In the genomic region with DNA sequence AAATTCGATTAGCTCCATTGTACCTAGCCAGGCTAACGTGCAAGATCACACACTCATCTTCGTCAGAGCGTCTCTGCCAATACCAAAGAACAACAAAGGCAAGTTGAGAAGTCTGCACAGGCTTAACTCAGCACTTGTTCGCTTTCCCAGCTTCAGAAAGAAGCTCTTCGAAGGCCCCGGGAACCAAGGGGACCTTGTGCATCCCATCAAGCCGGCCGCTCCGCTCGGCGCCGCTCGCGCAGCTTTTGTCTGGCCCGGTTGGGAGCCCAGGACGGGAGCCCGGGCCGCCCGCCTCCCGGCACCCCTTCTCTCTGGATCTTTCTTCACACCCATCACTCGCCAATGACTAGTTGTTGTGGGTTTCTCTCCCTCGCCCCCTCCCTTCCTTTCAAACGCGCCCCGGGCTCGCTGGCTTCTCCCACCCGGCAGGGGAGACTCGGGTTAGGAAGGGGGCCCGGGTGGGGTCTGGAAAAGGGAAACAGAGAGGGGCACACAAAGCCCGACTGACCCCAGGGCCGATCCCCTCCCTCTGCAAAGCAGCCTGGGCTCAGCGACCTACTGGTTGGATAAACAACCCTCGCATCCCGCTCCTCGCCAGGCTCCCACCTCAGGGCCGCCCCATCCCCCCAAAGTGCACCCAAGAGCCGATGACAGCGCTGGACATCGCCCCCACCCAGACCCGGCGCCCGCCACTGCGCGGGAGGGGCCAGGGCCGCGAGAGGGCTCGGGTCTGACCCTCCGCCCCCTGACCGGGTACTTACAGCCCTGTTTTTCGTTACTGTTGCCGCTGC, we compare ENCODE assay signal across 1 cellular context.
TF ChIP-seq lines count a peak whose summit lies in the region.

No MANE protein-coding gene starts in this region.

TF ChIP-seq in HEK293, 187 proteins besides CTCF, POLR2A, EP300 and RAD21 (continued from another document):
- TF ChIP-seq ZNF366 (tag by site-specific recombination; conservative IDR thresholded peaks at IDR 0.05) (no peak), ZNF664 (tag by site-specific recombination; IDR thresholded peaks at IDR 0.05) (no peak), KLF1 (tag by site-specific recombination; IDR thresholded peaks at IDR 0.05) (no peak), KLF16 (tag by site-specific recombination; IDR thresholded peaks at IDR 0.05) (0 out of 2 replicates have a peak, but pooled peaks have one; percentile 15), ZNF24 (tag by site-specific recombination; IDR thresholded peaks at IDR 0.05) (no peak), ZNF768 (tag by site-specific recombination; IDR thresholded peaks at IDR 0.05) (no peak), GLIS2 (tag by site-specific recombination; IDR thresholded peaks at IDR 0.05) (no peak; the same call in 1 of the 2 replicates), MEIS1 (CRISPR knock-in tag; IDR thresholded peaks at IDR 0.05; ENCODE audit: borderline replicate concordance) (no peak), ZNF501 (tag by site-specific recombination; IDR thresholded peaks at IDR 0.05) (no peak), EGR2 (tag by site-specific recombination; IDR thresholded peaks at IDR 0.05; ENCODE audit: low read depth) (peak; percentile 13; the same call in 1 of the 2 replicates), ZNF692 (tag by site-specific recombination; IDR thresholded peaks at IDR 0.05) (no peak), ZFP3 (tag by site-specific recombination; IDR thresholded peaks at IDR 0.05; ENCODE audit: low read depth) (no peak), KLF8 (tag by site-specific recombination; IDR thresholded peaks at IDR 0.05) (no peak), ZBTB8A (tag by site-specific recombination; IDR thresholded peaks at IDR 0.05) (peak; percentile 67), ZNF571 (tag by site-specific recombination; IDR thresholded peaks at IDR 0.05) (no peak), ZNF416 (tag by site-specific recombination; IDR thresholded peaks at IDR 0.05) (no peak), ZNF558 (tag by site-specific recombination; IDR thresholded peaks at IDR 0.05) (no peak), ZNF112 (tag by site-specific recombination; IDR thresholded peaks at IDR 0.05) (no peak), ZNF341 (tag by site-specific recombination; IDR thresholded peaks at IDR 0.05; ENCODE audit: low read depth) (no peak; the same call in 1 of the 2 replicates), KLF7 (tag by site-specific recombination; IDR thresholded peaks at IDR 0.05; ENCODE audit: borderline replicate concordance) (no peak), ZNF830 (tag by site-specific recombination; IDR thresholded peaks at IDR 0.05; ENCODE audit: low read depth) (no peak), ZBTB48 (tag by site-specific recombination; IDR thresholded peaks at IDR 0.05) (no peak), SP2 (tag by site-specific recombination; IDR thresholded peaks at IDR 0.05) (0 out of 2 replicates have a peak, but pooled peaks have one; percentile 12), ZXDB (tag by site-specific recombination; IDR thresholded peaks at IDR 0.05) (no peak), ZNF202 (tag by site-specific recombination; IDR thresholded peaks at IDR 0.05; ENCODE audit: borderline replicate concordance) (no peak), PRDM10 (tag by site-specific recombination; IDR thresholded peaks at IDR 0.05) (peak; percentile 78), ZNF292 (tag by site-specific recombination; IDR thresholded peaks at IDR 0.05; ENCODE audit: borderline replicate concordance, low read depth) (no peak), ZNF548 (tag by site-specific recombination; IDR thresholded peaks at IDR 0.05) (no peak), ZNF580 (tag by site-specific recombination; IDR thresholded peaks at IDR 0.05) (no peak), ZNF133 (tag by site-specific recombination; IDR thresholded peaks at IDR 0.05) (no peak)
- TF ChIP-seq, protein P1, sequence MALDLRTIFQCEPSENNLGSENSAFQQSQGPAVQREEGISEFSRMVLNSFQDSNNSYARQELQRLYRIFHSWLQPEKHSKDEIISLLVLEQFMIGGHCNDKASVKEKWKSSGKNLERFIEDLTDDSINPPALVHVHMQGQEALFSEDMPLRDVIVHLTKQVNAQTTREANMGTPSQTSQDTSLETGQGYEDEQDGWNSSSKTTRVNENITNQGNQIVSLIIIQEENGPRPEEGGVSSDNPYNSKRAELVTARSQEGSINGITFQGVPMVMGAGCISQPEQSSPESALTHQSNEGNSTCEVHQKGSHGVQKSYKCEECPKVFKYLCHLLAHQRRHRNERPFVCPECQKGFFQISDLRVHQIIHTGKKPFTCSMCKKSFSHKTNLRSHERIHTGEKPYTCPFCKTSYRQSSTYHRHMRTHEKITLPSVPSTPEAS (tag by site-specific recombination; IDR thresholded peaks at IDR 0.05), result no peak
- TF ChIP-seq, protein P2, sequence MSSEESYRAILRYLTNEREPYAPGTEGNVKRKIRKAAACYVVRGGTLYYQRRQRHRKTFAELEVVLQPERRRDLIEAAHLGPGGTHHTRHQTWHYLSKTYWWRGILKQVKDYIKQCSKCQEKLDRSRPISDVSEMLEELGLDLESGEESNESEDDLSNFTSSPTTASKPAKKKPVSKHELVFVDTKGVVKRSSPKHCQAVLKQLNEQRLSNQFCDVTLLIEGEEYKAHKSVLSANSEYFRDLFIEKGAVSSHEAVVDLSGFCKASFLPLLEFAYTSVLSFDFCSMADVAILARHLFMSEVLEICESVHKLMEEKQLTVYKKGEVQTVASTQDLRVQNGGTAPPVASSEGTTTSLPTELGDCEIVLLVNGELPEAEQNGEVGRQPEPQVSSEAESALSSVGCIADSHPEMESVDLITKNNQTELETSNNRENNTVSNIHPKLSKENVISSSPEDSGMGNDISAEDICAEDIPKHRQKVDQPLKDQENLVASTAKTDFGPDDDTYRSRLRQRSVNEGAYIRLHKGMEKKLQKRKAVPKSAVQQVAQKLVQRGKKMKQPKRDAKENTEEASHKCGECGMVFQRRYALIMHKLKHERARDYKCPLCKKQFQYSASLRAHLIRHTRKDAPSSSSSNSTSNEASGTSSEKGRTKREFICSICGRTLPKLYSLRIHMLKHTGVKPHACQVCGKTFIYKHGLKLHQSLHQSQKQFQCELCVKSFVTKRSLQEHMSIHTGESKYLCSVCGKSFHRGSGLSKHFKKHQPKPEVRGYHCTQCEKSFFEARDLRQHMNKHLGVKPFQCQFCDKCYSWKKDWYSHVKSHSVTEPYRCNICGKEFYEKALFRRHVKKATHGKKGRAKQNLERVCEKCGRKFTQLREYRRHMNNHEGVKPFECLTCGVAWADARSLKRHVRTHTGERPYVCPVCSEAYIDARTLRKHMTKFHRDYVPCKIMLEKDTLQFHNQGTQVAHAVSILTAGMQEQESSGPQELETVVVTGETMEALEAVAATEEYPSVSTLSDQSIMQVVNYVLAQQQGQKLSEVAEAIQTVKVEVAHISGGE (tag by site-specific recombination; conservative IDR thresholded peaks at IDR 0.05; ENCODE audit: low read depth), result no peak; the same call in 1 of the 2 replicates
- TF ChIP-seq, protein P3, sequence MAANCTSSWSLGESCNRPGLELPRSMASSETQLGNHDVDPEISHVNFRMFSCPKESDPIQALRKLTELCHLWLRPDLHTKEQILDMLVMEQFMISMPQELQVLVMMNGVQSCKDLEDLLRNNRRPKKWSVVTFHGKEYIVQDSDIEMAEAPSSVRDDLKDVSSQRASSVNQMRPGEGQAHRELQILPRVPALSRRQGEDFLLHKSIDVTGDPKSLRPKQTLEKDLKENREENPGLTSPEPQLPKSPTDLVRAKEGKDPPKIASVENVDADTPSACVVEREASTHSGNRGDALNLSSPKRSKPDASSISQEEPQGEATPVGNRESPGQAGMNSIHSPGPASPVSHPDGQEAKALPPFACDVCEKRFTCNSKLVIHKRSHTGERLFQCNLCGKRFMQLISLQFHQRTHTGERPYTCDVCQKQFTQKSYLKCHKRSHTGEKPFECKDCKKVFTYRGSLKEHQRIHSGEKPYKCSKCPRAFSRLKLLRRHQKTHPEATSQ (tag by site-specific recombination; IDR thresholded peaks at IDR 0.05), result no peak
- TF ChIP-seq, protein P4, sequence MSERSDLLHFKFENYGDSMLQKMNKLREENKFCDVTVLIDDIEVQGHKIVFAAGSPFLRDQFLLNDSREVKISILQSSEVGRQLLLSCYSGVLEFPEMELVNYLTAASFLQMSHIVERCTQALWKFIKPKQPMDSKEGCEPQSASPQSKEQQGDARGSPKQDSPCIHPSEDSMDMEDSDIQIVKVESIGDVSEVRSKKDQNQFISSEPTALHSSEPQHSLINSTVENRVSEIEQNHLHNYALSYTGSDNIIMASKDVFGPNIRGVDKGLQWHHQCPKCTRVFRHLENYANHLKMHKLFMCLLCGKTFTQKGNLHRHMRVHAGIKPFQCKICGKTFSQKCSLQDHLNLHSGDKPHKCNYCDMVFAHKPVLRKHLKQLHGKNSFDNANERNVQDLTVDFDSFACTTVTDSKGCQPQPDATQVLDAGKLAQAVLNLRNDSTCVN (tag by site-specific recombination; optimal IDR thresholded peaks at IDR 0.05), result peak; percentile 14
